Comparison of ENCODE assay signal across 21 cellular contexts in genomic region chr9:27129221-27129620, GRCh38. TPM values are rescaled to one million over a fixed set of nuclear protein-coding genes. Genes with fewer than 3 reads are reported as not detected.
"Had no signal": no experiment of that assay in that cellular context is flagged by ENCODE, and none has a peak within 500 bp of the region (broad histone marks: within the 10 kb centered on the region; RNA-seq: fewer than 3 reads in every experiment).

No MANE protein-coding gene starts in this region.

- FAIRE-seq: colon, frontal cortex, urothelium cell line had no signal

- H3K9ac ChIP-seq: neural progenitor cell had no signal

- DNase-seq: cerebellar nuclear complex; effector memory CD8-positive, alpha-beta T cell; erythroblast; heart left ventricle; hypothalamus; islet precursor cell; left cardiac atrium; natural killer cell; nucleus accumbens; ovary; sigmoid colon; stimulated activated CD4-positive, alpha-beta T cell treated with anti-CD3 and anti-CD28 coated beads, Interleukin-12 subunit alpha, Interleukin-12 subunit beta, amount 100 ng/mL, for 4 hours; stimulated activated naive CD4-positive, alpha-beta T cell; thyroid gland had no signal

- H3K27me3 ChIP-seq: heart left ventricle, neural progenitor cell, ovary, right atrium auricular region, sigmoid colon, suprapubic skin, thyroid gland had no signal

- H3K4me3 ChIP-seq: heart left ventricle, neural progenitor cell, ovary, right atrium auricular region, sigmoid colon, skin epidermis, suprapubic skin, thyroid gland had no signal

- H3K36me3 ChIP-seq: heart left ventricle, neural progenitor cell, ovary, right atrium auricular region, sigmoid colon, suprapubic skin, thyroid gland had no signal

- H2AFZ ChIP-seq: neural progenitor cell had no signal

- H3K4me1 ChIP-seq: neural progenitor cell, thyroid gland had no signal

- H3K9me3 ChIP-seq: heart left ventricle, ovary, right atrium auricular region, sigmoid colon, suprapubic skin, thyroid gland had no signal

- H3K27ac ChIP-seq: heart left ventricle, neural progenitor cell, ovary, right atrium auricular region, sigmoid colon, skin epidermis, suprapubic skin, thyroid gland had no signal

- H3K4me2 ChIP-seq: neural progenitor cell had no signal

RNA-seq across cellular contexts. Expression of gene TEK, which starts 20.2 kb away (rescaled TPM):
- total RNA-seq: natural killer cell had no signal
